14 cellular contexts compared by ENCODE assay signal in genomic region chr16:53449816-53450517, GRCh38. TPM values are rescaled to one million over a fixed set of nuclear protein-coding genes. Genes with fewer than 3 reads are reported as not detected.
DNase-seq lines count a peak whose midpoint lies in the region; ATAC-seq and TF ChIP-seq lines count a peak whose summit lies in the region.
"Had no signal": no experiment of that assay in that cellular context is flagged by ENCODE, and none has a peak within 500 bp of the region (broad histone marks: within the 10 kb centered on the region; RNA-seq: fewer than 3 reads in every experiment).

No MANE protein-coding gene starts in this region.

- peaks cover 61% of the 10 kb centered on the region for H3K4me1 Mint-ChIP-seq in activated CD4-positive, alpha-beta T cell treated with anti-CD3 and anti-CD28 coated beads for 36 hours
- peaks cover 67% of the 10 kb centered on the region for H3K4me1 Mint-ChIP-seq in activated CD8-positive, alpha-beta T cell treated with anti-CD3 and anti-CD28 coated beads for 36 hours (ENCODE audit: low read depth)
- peaks cover 38 to 43% of the 10 kb centered on the region in 2 donors for H3K4me1 Mint-ChIP-seq in natural killer cell
- H3K4me1 Mint-ChIP-seq: nephron progenitor cell had no signal

- ATAC-seq in activated CD4-positive, alpha-beta T cell treated with anti-CD3 and anti-CD28 coated beads for 36 hours: peak; percentile 62
- ATAC-seq in GM21360 (IDR thresholded peaks at IDR 0.05; ENCODE audit: unreplicated experiment) (peak; percentile 55), natural killer cell (peak in 2 of 3 donors; percentile 14 to 42), HG03565 (IDR thresholded peaks at IDR 0.05; ENCODE audit: unreplicated experiment) (no peak)
- ATAC-seq in activated CD8-positive, alpha-beta T cell treated with anti-CD3 and anti-CD28 coated beads for 36 hours: peak; percentile 66

- H3K36me3 Mint-ChIP-seq in activated CD4-positive, alpha-beta T cell treated with anti-CD3 and anti-CD28 coated beads for 36 hours (ENCODE audit: low read depth): peaks cover 39% of the 10 kb centered on the region
- H3K36me3 Mint-ChIP-seq in activated CD8-positive, alpha-beta T cell treated with anti-CD3 and anti-CD28 coated beads for 36 hours (ENCODE audit: low read depth): peaks cover 47% of the 10 kb centered on the region
- H3K36me3 Mint-ChIP-seq in natural killer cell: peaks cover 6% of the 10 kb centered on the region

- no peak for TF ChIP-seq CTCF in activated CD8-positive, alpha-beta T cell treated with anti-CD3 and anti-CD28 coated beads for 36 hours (IDR thresholded peaks at IDR 0.05)
- TF ChIP-seq CTCF in natural killer cell (IDR thresholded peaks at IDR 0.05): no peak

- peak overlapping the region; percentile 65 for H3K27ac Mint-ChIP-seq in activated CD4-positive, alpha-beta T cell treated with anti-CD3 and anti-CD28 coated beads for 36 hours
- peak overlapping the region; percentile 77 for H3K27ac Mint-ChIP-seq in activated CD8-positive, alpha-beta T cell treated with anti-CD3 and anti-CD28 coated beads for 36 hours
- peak overlapping the region in 1 of 2 donors; percentile 63 for H3K27ac Mint-ChIP-seq in natural killer cell
- H3K27ac Mint-ChIP-seq: nephron progenitor cell had no signal

- H3K9me3 Mint-ChIP-seq in activated CD4-positive, alpha-beta T cell treated with anti-CD3 and anti-CD28 coated beads for 36 hours (ENCODE audit: low read depth): no peaks in the 10 kb centered on the region
- no peaks in the 10 kb centered on the region for H3K9me3 Mint-ChIP-seq in activated CD8-positive, alpha-beta T cell treated with anti-CD3 and anti-CD28 coated beads for 36 hours
- no peaks in the 10 kb centered on the region for H3K9me3 Mint-ChIP-seq in natural killer cell
- H3K9me3 Mint-ChIP-seq: nephron progenitor cell had no signal

- DNase-seq in activated CD4-positive, alpha-beta T cell treated with anti-CD3 and anti-CD28 coated beads for 36 hours: no peak
- DNase-seq in activated CD4-positive, alpha-beta T cell treated with anti-CD3 and anti-CD28 coated beads, Interleukin-2, amount 50 U/mL, for 1 hour: no peak
- peak; percentile 43 for DNase-seq in activated CD8-positive, alpha-beta T cell treated with anti-CD3 and anti-CD28 coated beads for 36 hours
- DNase-seq in natural killer cell (no peak), NCI-H510A treated with DMSO at 0.1 percent for 48 hours (lab: John Stamatoyannopoulos, UW) (no peak), cerebellum (ENCODE audit: low spot score) (no peak)
- DNase-seq: activated CD8-positive, alpha-beta memory T cell treated with anti-CD3 and anti-CD28 coated beads for 24 hours; cerebellar nuclear complex; H7; NCI-H2107; nephron progenitor cell; retina had no signal

- peak overlapping the region; percentile 31 for H3K4me3 Mint-ChIP-seq in activated CD4-positive, alpha-beta T cell treated with anti-CD3 and anti-CD28 coated beads for 36 hours
- H3K4me3 Mint-ChIP-seq in activated CD8-positive, alpha-beta T cell treated with anti-CD3 and anti-CD28 coated beads for 36 hours: peak overlapping the region; percentile 43
- H3K4me3 Mint-ChIP-seq in natural killer cell: peak overlapping the region; percentile 11
- H3K4me3 Mint-ChIP-seq: nephron progenitor cell had no signal

- intact Hi-C loops in activated CD4-positive, alpha-beta T cell treated with anti-CD3 and anti-CD28 coated beads for 36 hours (cut with DNase I, micrococcal nuclease): loop anchor here in 1 of 2 experiments (10.0 kb wide), 1 partner anchor 255 kb away; the partner anchor contains the start of genes FTO and RPGRIP1L
- intact Hi-C loops in activated CD8-positive, alpha-beta T cell treated with anti-CD3 and anti-CD28 coated beads for 36 hours (cut with micrococcal nuclease): no loop called here
- intact Hi-C loops in natural killer cell (cut with micrococcal nuclease): loop anchor here (10.0 kb wide), 1 partner anchor 355 kb away; no protein-coding TSS in a partner anchor

- CTCF ChIA-PET in activated CD4-positive, alpha-beta T cell treated with anti-CD3 and anti-CD28 coated beads for 36 hours (lab: Charles Lee): interaction anchor here (1.3 to 1.5 kb wide), 3 partner anchors 11 to 49 kb away, joined by 3 to 4 read pairs (median 3); no protein-coding TSS in a partner anchor
- CTCF ChIA-PET in activated CD8-positive, alpha-beta T cell treated with anti-CD3 and anti-CD28 coated beads for 36 hours (lab: Charles Lee): interaction anchor here (1.3 to 1.6 kb wide), 3 partner anchors 13 to 53 kb away, joined by 3 to 6 read pairs (median 5); partner anchors contain the start of gene AKTIP

- no peaks in the 10 kb centered on the region for H3K27me3 Mint-ChIP-seq in activated CD4-positive, alpha-beta T cell treated with anti-CD3 and anti-CD28 coated beads for 36 hours
- no peaks in the 10 kb centered on the region for H3K27me3 Mint-ChIP-seq in activated CD8-positive, alpha-beta T cell treated with anti-CD3 and anti-CD28 coated beads for 36 hours
- H3K27me3 Mint-ChIP-seq in natural killer cell (ENCODE audit: low read depth in 2 of 2): no peaks in the 10 kb centered on the region

- POLR2A ChIA-PET in activated CD4-positive, alpha-beta T cell treated with anti-CD3 and anti-CD28 coated beads for 36 hours (lab: Charles Lee): interaction anchor here (0.6 kb wide), 1 partner anchor 95 kb away, joined by 3 read pairs; no protein-coding TSS in a partner anchor
- POLR2A ChIA-PET in activated CD8-positive, alpha-beta T cell treated with anti-CD3 and anti-CD28 coated beads for 36 hours (lab: Charles Lee): interaction anchor here (0.6 to 1.1 kb wide), 3 partner anchors 13 to 54 kb away, joined by 3 to 4 read pairs (median 4); partner anchors contain the start of gene RBL2

RNA-seq across cellular contexts. Expression of gene RBL2, which starts 15.7 kb away (rescaled TPM):
- 10 to 100 TPM; 65.6 to 67.6 TPM for total RNA-seq in activated CD4-positive, alpha-beta T cell treated with anti-CD3 and anti-CD28 coated beads for 36 hours
- 10 to 100 TPM; 67.2 to 73.5 TPM for total RNA-seq in activated CD8-positive, alpha-beta T cell treated with anti-CD3 and anti-CD28 coated beads for 36 hours
- total RNA-seq in natural killer cell (100 to 1,000 TPM; 140 to 222 (median 175) TPM), cerebellum (106 TPM)

RNA-seq across cellular contexts. Expression of gene AKTIP, which starts 53.0 kb away (rescaled TPM):
- 10 to 100 TPM; 22.7 to 25.9 TPM for total RNA-seq in activated CD4-positive, alpha-beta T cell treated with anti-CD3 and anti-CD28 coated beads for 36 hours
- total RNA-seq in activated CD8-positive, alpha-beta T cell treated with anti-CD3 and anti-CD28 coated beads for 36 hours: 10 to 100 TPM; 24.4 to 24.7 TPM
- total RNA-seq in natural killer cell (10 to 100 TPM; 22.0 to 33.2 (median 23.2) TPM), cerebellum (46.1 TPM)
